In the genomic region with DNA sequence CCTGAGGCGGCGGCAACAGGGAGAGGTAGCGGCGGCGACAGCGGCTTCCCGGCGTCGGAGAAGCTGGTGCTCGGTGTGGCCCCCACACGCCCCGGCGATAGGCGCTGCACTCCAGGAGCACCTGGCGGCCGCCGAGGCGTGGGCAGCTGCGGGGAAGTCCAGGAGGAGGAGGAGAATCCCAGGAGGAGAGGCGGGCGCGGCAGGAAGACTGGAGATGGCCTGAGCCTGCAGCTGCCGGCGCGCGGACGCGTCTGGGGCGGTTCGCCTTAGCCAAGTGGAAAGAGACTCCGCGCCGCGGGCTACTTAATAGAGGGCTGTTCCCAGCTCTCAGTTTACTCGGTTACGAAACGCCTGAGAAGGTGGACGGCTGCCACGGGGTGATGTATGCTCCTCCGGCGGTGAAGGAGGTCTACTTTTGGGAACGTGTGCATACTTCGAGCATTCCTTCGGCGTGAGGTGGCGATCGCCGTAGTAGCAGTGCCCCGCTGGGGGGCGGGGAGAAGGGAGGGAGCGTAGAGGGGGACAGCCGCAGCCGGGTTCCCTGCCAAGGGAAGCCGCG, we compare ENCODE assay signal across 1 cellular context.
TF ChIP-seq lines count a peak whose summit lies in the region.

COL12A1 (minus strand) TSS at position 278 of the 559 bp plus-strand sequence. CDS start 3,261 bp downstream, outside the sequence.

TF ChIP-seq in liver, 16 proteins besides CTCF, POLR2A, EP300 and RAD21 (continued from another document):
- TF ChIP-seq RXRA (IDR thresholded peaks at IDR 0.05) (no peak), GABPA (IDR thresholded peaks at IDR 0.05 in 1 of 2, conservative IDR thresholded peaks at IDR 0.05 in 1 of 2) (no peak), HNF4A (conservative IDR thresholded peaks at IDR 0.05) (no peak)
